Comparison of ENCODE assay signal across 22 cellular contexts in the genomic region with DNA sequence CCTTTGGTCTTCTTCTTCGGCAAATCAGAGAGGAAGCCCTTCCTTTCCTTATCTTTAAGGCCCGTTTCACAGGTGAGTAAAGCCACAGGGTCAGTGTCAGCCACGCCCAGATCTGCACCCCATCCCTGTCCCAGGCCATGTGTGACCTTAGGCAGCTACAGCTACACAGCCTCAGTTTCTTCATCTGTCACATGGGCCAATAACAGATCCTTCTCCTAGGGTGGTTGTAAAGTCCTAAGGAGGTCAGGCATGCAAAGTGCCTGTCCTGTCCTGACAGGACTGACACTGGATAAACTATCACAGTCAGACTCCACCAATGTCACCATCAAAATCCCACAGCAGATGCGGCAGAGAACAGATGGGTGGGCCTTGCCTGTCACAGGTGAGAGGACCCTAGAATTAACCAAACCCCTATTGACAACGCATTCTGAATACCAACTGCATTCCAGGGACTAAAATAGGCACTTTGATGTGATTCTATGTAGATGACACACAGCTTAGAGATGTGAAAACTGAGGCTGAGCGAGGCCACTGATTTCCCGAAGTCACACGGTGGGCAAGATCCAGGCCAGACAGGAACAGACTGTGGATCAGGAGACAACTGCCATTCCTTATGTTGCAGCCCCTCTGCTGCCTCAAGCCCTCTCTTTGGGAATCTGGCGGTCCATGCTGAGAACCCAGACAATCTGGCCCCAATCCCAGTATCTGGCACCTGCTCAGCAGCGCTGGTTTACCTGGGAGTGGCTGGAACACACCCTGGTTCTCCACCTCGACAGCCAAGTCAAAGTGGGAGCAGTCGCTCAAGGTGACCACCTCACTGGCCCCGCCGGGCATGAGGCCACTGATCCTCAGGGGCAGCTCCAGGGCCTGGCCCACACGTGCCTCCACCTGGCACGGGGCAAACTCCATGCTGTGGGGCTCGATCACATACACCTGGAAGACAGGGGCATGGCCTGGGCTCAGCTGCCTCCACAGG. TPM values are rescaled to one million over a fixed set of nuclear protein-coding genes. Genes with fewer than 3 reads are reported as not detected.
DNase-seq lines count a peak whose midpoint lies in the region; TF ChIP-seq lines count a peak whose summit lies in the region.
"Had no signal": no experiment of that assay in that cellular context is flagged by ENCODE, and none has a peak within 500 bp of the region (broad histone marks: within the 10 kb centered on the region; RNA-seq: fewer than 3 reads in every experiment).

No MANE protein-coding gene starts in this region.

- no peak overlapping the region for H3K9ac ChIP-seq in neuronal stem cell (ENCODE audit: low read depth, low read length, poor library complexity)

- DNase-seq in A172 (ENCODE audit: low spot score) = peak; percentile 11
- peak; percentile 50 for DNase-seq in EH (ENCODE audit: low read depth)
- DNase-seq in neuronal stem cell (ENCODE audit: low spot score) = no peak
- DNase-seq in NCI-H1694 treated with DMSO at 0.1 percent for 48 hours (lab: John Stamatoyannopoulos, UW) = no peak
- DNase-seq in DMS114 treated with DMSO at 0.1 percent for 48 hours (lab: John Stamatoyannopoulos, UW; ENCODE audit: unreplicated experiment) = no peak
- no peak for DNase-seq in occipital lobe (lab: John Stamatoyannopoulos, UW)
- DNase-seq: activated CD4-positive, alpha-beta memory T cell treated with anti-CD3 and anti-CD28 coated beads for 36 hours; activated naive CD4-positive, alpha-beta T cell treated with anti-CD3 and anti-CD28 coated beads for 36 hours; aorta; CD4-positive, CD25-positive, alpha-beta regulatory T cell; GDM1; KG1; NCI-H1436; NK-92 treated with Interleukin-12 subunit alpha and Interleukin-12 subunit beta, amount 100 ng/mL, for 24 hours; PC-9; SHP77 treated with DMSO at 0.1 percent for 48 hours; stimulated activated CD4-positive, alpha-beta T cell treated with anti-CD3 and anti-CD28 coated beads, Interleukin-2, amount 100 ng/mL, for 48 hours; stimulated activated naive CD4-positive, alpha-beta T cell; SW 1271 had no signal

- peaks cover 59 to 89% of the 10 kb centered on the region in 2 donors for H3K36me3 ChIP-seq in neuronal stem cell (replicated peaks in 1 of 2; ENCODE audit: control insufficient read depth in 2 of 2, insufficient read depth in 2 of 2, low read length in 2 of 2)

- H3K18ac ChIP-seq in neuronal stem cell (ENCODE audit: low read length) = no peak overlapping the region

- H2BK15ac ChIP-seq in neuronal stem cell (ENCODE audit: low read length) = no peak overlapping the region

- no peaks in the 10 kb centered on the region for H3K4me1 Mint-ChIP-seq in brain

- H3K4me3 ChIP-seq in neuronal stem cell (ENCODE audit: low read length in 2 of 2) = peak overlapping the region in 1 of 2 donors; percentile 18
- H3K4me3 ChIP-seq: PC-9 had no signal

- peaks cover 0 to 2% (median 0%) of the 10 kb centered on the region in 5 experiments for H3K9me3 Mint-ChIP-seq in brain
- H3K9me3 Mint-ChIP-seq: activated CD4-positive, alpha-beta memory T cell treated with anti-CD3 and anti-CD28 coated beads for 36 hours; activated naive CD4-positive, alpha-beta T cell treated with anti-CD3 and anti-CD28 coated beads for 36 hours; CD4-positive, CD25-positive, alpha-beta regulatory T cell; memory B cell had no signal

- H2AK5ac ChIP-seq in neuronal stem cell (ENCODE audit: low read depth, low read length) = no peak overlapping the region

- TF ChIP-seq CTCF in brain (conservative IDR thresholded peaks at IDR 0.05) = no peak

- H3K9me3 ChIP-seq in neuronal stem cell (replicated peaks in 1 of 2; ENCODE audit: control insufficient read depth in 2 of 2, insufficient read depth in 1 of 2, low read depth in 1 of 2, low read length in 2 of 2) = peaks cover 1 to 8% of the 10 kb centered on the region in 2 donors

- peak overlapping the region in 3 of 5 experiments; percentile 22 to 84 (median 42) for H3K27ac Mint-ChIP-seq in brain
- H3K27ac Mint-ChIP-seq: activated CD4-positive, alpha-beta memory T cell treated with anti-CD3 and anti-CD28 coated beads for 36 hours; memory B cell had no signal

- no peak overlapping the region for H2AFZ ChIP-seq in neuronal stem cell (ENCODE audit: low read length)
- H2AFZ ChIP-seq: PC-9 had no signal

- no CpG with 5 or more reads among the region's 17 CpGs for WGBS in neuronal stem cell (ENCODE audit: extremely low coverage in 2 of 2, insufficient read length in 2 of 2, insufficient replicate concordance in 1 of 2), 2 donors

- H3K4me3 Mint-ChIP-seq in brain = no peak overlapping the region
- H3K4me3 Mint-ChIP-seq: activated CD4-positive, alpha-beta memory T cell treated with anti-CD3 and anti-CD28 coated beads for 36 hours; activated naive CD4-positive, alpha-beta T cell treated with anti-CD3 and anti-CD28 coated beads for 36 hours; CD4-positive, CD25-positive, alpha-beta regulatory T cell; memory B cell had no signal

- peaks cover 30% of the 10 kb centered on the region for H3K36me3 Mint-ChIP-seq in brain

- H2BK120ac ChIP-seq in neuronal stem cell (ENCODE audit: low read depth, low read length) = no peak overlapping the region

- H3K27me3 ChIP-seq in neuronal stem cell (ENCODE audit: control insufficient read depth in 3 of 3, insufficient read depth in 3 of 3, low read depth in 1 of 3, low read length in 3 of 3) = no peaks in the 10 kb centered on the region

- H4K91ac ChIP-seq in neuronal stem cell (ENCODE audit: low read depth, low read length, poor library complexity) = no peak overlapping the region

- H3K4ac ChIP-seq in neuronal stem cell (ENCODE audit: low read length) = no peak overlapping the region

- no peaks in the 10 kb centered on the region for H3K27me3 Mint-ChIP-seq in brain
- H3K27me3 Mint-ChIP-seq: activated CD4-positive, alpha-beta memory T cell treated with anti-CD3 and anti-CD28 coated beads for 36 hours; CD4-positive, CD25-positive, alpha-beta regulatory T cell; memory B cell had no signal

- no peak overlapping the region for H2BK12ac ChIP-seq in neuronal stem cell (ENCODE audit: low read length)

- H3K27ac ChIP-seq in neuronal stem cell (replicated peaks; ENCODE audit: low read length) = no peak overlapping the region
- H3K27ac ChIP-seq: PC-9 had no signal

- no peak overlapping the region for H4K8ac ChIP-seq in neuronal stem cell (ENCODE audit: low read depth, low read length)

- H3K14ac ChIP-seq in neuronal stem cell (ENCODE audit: low read length) = no peak overlapping the region

- H2BK5ac ChIP-seq in neuronal stem cell (ENCODE audit: low read length) = peak overlapping the region; percentile 10

- H3K23ac ChIP-seq in neuronal stem cell (ENCODE audit: low read depth, low read length, poor library complexity) = no peak overlapping the region

- H3K4me2 ChIP-seq in neuronal stem cell (ENCODE audit: insufficient read depth, low read length, poor library complexity, severe bottlenecking) = no peak overlapping the region
- H3K4me2 ChIP-seq: PC-9 had no signal

- H3K4me1 ChIP-seq in neuronal stem cell (ENCODE audit: control insufficient read depth in 2 of 2, insufficient read depth in 1 of 2, low read depth in 1 of 2, low read length in 2 of 2) = peaks cover 0 to 4% of the 10 kb centered on the region in 2 donors

- peaks cover 1% of the 10 kb centered on the region for H3K79me1 ChIP-seq in neuronal stem cell (ENCODE audit: low read depth, low read length)

RNA-seq across cellular contexts. Expression of a gene that starts 48.7 kb away (rescaled TPM):
- 14.1 and 16.3 TPM in 2 replicates for total RNA-seq in A172 (2014; rRNA removed; shearing (Covaris generic))
- 24.7 TPM for polyA plus RNA-seq in brain (ENCODE audit: insufficient read depth, low read depth, low replicate concordance)
- 35.4 TPM for polyA plus RNA-seq in neuronal stem cell (2013, experiment 1 of 2)
- polyA plus RNA-seq in neuronal stem cell (2013, experiment 2 of 2) = 35.8 TPM
- 7.5 TPM for total RNA-seq in occipital lobe
- total RNA-seq: myocyte had no signal

Comparison
In these comparisons a context has a peak if more than half of its experiments do, and no peak if none do; other contexts are left out.
1. DNase-seq: peak in A172 (single experiment) and EH (single experiment); none in neuronal stem cell (single experiment), NCI-H1694 treated with DMSO at 0.1 percent for 48 hours (single experiment), DMS114 treated with DMSO at 0.1 percent for 48 hours (single experiment) and occipital lobe (single experiment).